In the genomic region with DNA sequence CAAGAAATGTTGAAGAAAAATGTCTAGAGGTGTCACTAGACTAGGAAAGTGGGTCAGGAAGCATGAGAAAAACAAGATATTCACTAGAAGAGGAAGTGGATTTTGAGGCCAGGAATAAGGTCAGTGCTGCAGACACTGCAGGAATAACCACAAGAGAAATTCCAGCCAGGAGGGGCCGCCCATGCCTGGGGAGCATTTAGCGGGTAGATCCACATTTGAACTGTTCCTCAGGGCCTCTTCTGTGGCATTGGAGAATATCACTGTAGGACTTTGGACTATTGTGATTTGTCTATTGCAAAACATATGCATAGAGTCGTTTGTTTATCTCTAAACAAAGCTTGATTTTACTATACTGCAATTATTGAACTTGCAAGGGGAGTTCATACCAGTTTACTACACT, we compare ENCODE assay signal across 12 cellular contexts. TPM values are rescaled to one million over a fixed set of nuclear protein-coding genes. Genes with fewer than 3 reads are reported as not detected.
A peak's percentile ranks its signal among the peaks of the same experiment; 100 is the strongest.
DNase-seq lines count a peak whose midpoint lies in the region; ATAC-seq and TF ChIP-seq lines count a peak whose summit lies in the region.
"Had no signal": no experiment of that assay in that cellular context is flagged by ENCODE, and none has a peak within 500 bp of the region (broad histone marks: within the 10 kb centered on the region; RNA-seq: fewer than 3 reads in every experiment).

No MANE protein-coding gene starts in this region.

- DNase-seq in Right ventricle myocardium inferior (ENCODE audit: missing footprints) (no peak), cardiac septum (ENCODE audit: low spot score) (no peak), cardiac fibroblast (ENCODE audit: low read depth in 2 of 2) (peak; percentile 46 to 64), left lobe of liver (ENCODE audit: low spot score) (peak; percentile 60), RKO (ENCODE audit: low spot score) (no peak), retina (no peak), NCI-H524 (lab: John Stamatoyannopoulos, UW) (no peak)
- DNase-seq: SW 1271 had no signal

- no peak overlapping the region for H3K4me3 ChIP-seq in cardiac fibroblast (replicated peaks in 1 of 2; ENCODE audit: low read depth in 2 of 2, low read length in 2 of 2)
- H3K4me3 ChIP-seq: A549, gastrocnemius medialis, suprapubic skin had no signal

- TF ChIP-seq CTCF in cardiac fibroblast (IDR thresholded peaks at IDR 0.05; ENCODE audit: low read depth, low read length): no peak

- intact Hi-C loops in Right ventricle myocardium inferior (cut with DNase I): no loop called here
- intact Hi-C loops in cardiac septum (cut with DNase I): no loop called here

- ATAC-seq in Right ventricle myocardium inferior: peak; percentile 64
- peak; percentile 89 for ATAC-seq in left lobe of liver
- ATAC-seq in HG02852 (IDR thresholded peaks at IDR 0.05; ENCODE audit: unreplicated experiment): no peak
- ATAC-seq: A549, gastrocnemius medialis had no signal

RNA-seq across cellular contexts. Expression of a gene that starts 49.6 kb away (rescaled TPM):
- total RNA-seq in Right ventricle myocardium inferior: 9.2 TPM
- total RNA-seq in cardiac septum: 7.9 TPM
- total RNA-seq in left lobe of liver: 16.5 TPM

Comparison
In these comparisons a context has a peak if more than half of its experiments do, and no peak if none do; other contexts are left out.
1. DNase-seq: peak in cardiac fibroblast (2 of 2) and left lobe of liver (single experiment); none in Right ventricle myocardium inferior (single experiment), cardiac septum (single experiment), RKO (single experiment), retina (single experiment) and NCI-H524 (0 of 2).